8 cellular contexts compared by ENCODE assay signal in the genomic region with DNA sequence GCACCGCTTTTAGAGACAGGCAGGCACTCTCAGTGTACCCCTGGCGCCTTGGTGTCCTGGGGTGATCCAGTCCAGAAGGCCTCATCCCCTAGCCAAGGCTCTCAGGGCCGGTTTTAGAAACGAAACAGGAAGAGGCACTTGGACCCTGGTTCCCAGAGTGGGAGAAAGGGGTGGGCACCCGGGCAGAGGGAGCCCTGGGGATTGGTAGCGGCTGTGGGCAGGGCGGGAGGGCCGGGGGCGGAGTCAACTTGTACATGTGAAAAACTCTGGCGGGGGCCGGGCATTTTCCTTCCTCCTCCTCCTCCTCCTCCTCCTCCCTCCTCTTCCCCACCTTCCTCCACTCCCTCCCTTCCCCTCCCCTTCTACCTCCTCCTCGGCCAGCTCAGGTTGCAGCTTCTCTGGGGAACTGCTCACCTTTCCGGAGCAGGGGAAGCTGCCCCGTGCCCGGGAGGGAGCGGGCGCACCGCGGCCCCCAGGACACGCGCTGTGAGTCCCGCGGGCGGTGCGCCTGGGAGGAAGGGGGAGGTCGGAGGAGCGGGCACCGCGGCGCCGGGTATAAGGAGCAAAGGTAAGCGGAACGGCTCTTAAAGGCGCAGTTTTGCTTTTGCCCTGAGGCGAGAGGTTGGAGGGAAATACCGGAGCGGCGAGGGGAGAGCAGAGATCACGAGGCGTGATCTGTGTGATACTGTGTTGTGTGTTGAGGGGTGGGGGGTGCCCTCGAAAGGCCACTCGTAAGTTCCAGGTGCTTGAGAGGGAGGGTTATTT. TPM values are rescaled to one million over a fixed set of nuclear protein-coding genes. Genes with fewer than 3 reads are reported as not detected.
DNase-seq lines count a peak whose midpoint lies in the region; ATAC-seq and TF ChIP-seq lines count a peak whose summit lies in the region.

CDK18 (plus strand) TSS at position 359 of the 765 bp plus-strand sequence. CDS start 18,499 bp downstream, outside the sequence.

- no peaks in the 10 kb centered on the region for H3K27me3 Mint-ChIP-seq in activated naive CD8-positive, alpha-beta T cell treated with anti-CD3 and anti-CD28 coated beads for 36 hours
- peaks cover 28% of the 10 kb centered on the region for H3K27me3 Mint-ChIP-seq in osteocyte (ENCODE audit: unreplicated experiment)

- H3K4me3 ChIP-seq in HUES64 (ENCODE audit: low read length) (peak within 1 kb of the TSS; percentile 90), OCI-LY3 (ENCODE audit: low read length) (peak within 1 kb of the TSS; percentile 80), heart left ventricle (peak within 1 kb of the TSS; percentile 55 to 82 (median 72))

- no peaks in the 10 kb centered on the region for H3K79me2 ChIP-seq in OCI-LY3 (ENCODE audit: low read length)

- peaks cover 13% of the 10 kb centered on the region for H3K4me1 Mint-ChIP-seq in activated naive CD8-positive, alpha-beta T cell treated with anti-CD3 and anti-CD28 coated beads for 36 hours
- peaks cover 18% of the 10 kb centered on the region for H3K4me1 Mint-ChIP-seq in osteocyte (ENCODE audit: unreplicated experiment)

- peak within 1 kb of the TSS; percentile 77 for H3K4me3 Mint-ChIP-seq in activated naive CD8-positive, alpha-beta T cell treated with anti-CD3 and anti-CD28 coated beads for 36 hours
- H3K4me3 Mint-ChIP-seq in osteocyte (ENCODE audit: unreplicated experiment): peak within 1 kb of the TSS; percentile 67

- TF ChIP-seq POLR2A in heart left ventricle (IDR thresholded peaks at IDR 0.05): no peak

- no peaks in the 10 kb centered on the region for H3K9me3 Mint-ChIP-seq in activated naive CD8-positive, alpha-beta T cell treated with anti-CD3 and anti-CD28 coated beads for 36 hours
- H3K9me3 Mint-ChIP-seq in osteocyte (ENCODE audit: unreplicated experiment): no peaks in the 10 kb centered on the region

- no peaks in the 10 kb centered on the region for H4K20me1 ChIP-seq in OCI-LY3 (ENCODE audit: insufficient read depth, low read length)

- H3K36me3 ChIP-seq in HUES64 (ENCODE audit: insufficient read depth, low read length) (no peaks in the 10 kb centered on the region), OCI-LY3 (replicated peaks; ENCODE audit: low read depth, low read length) (no peaks in the 10 kb centered on the region), heart left ventricle (no peaks in the 10 kb centered on the region)

- H3K9me3 ChIP-seq in HUES64 (ENCODE audit: insufficient read depth, low read depth, low read length): no peaks in the 10 kb centered on the region
- no peaks in the 10 kb centered on the region for H3K9me3 ChIP-seq in OCI-LY3 (ENCODE audit: insufficient read depth, low read length)
- H3K9me3 ChIP-seq in heart left ventricle: no peaks in the 10 kb centered on the region

- TF ChIP-seq CTCF in OCI-LY3 (IDR thresholded peaks at IDR 0.05; ENCODE audit: low read depth, low read length) (no peak), heart left ventricle (IDR thresholded peaks at IDR 0.05) (no peak), osteocyte (IDR thresholded peaks at IDR 0.05) (no peak)

- H3K4me2 ChIP-seq in OCI-LY3 (ENCODE audit: low read length): peak within 1 kb of the TSS; percentile 100

- ATAC-seq in heart left ventricle (peak; percentile 76 to 87 (median 83)), HG03565 (IDR thresholded peaks at IDR 0.05; ENCODE audit: unreplicated experiment) (no peak), GM19397 (IDR thresholded peaks at IDR 0.05; ENCODE audit: unreplicated experiment) (no peak)

- intact Hi-C loops in heart left ventricle (cut with DNase I): no loop called here

- H3K9ac ChIP-seq in HUES64 (ENCODE audit: low read depth, low read length) (peak within 1 kb of the TSS; percentile 86), OCI-LY3 (ENCODE audit: low read length) (peak within 1 kb of the TSS; percentile 66)

- peak within 1 kb of the TSS; percentile 92 for H2AFZ ChIP-seq in OCI-LY3 (ENCODE audit: low read depth, low read length)

- peak within 1 kb of the TSS; percentile 79 for H3K27ac ChIP-seq in HUES64 (ENCODE audit: low read depth, low read length)
- H3K27ac ChIP-seq in OCI-LY3 (ENCODE audit: low read length): no peak within 1 kb of the TSS
- peak within 1 kb of the TSS; percentile 68 to 94 (median 88) for H3K27ac ChIP-seq in heart left ventricle

- no peaks in the 10 kb centered on the region for H3K36me3 Mint-ChIP-seq in activated naive CD8-positive, alpha-beta T cell treated with anti-CD3 and anti-CD28 coated beads for 36 hours
- no peaks in the 10 kb centered on the region for H3K36me3 Mint-ChIP-seq in osteocyte (ENCODE audit: unreplicated experiment)

- H3K27me3 ChIP-seq in HUES64 (ENCODE audit: insufficient read depth, low read length) (no peaks in the 10 kb centered on the region), OCI-LY3 (ENCODE audit: low read depth, low read length) (0 out of 2 replicates have a peak, but pooled peaks cover 14% of the 10 kb centered on the region), heart left ventricle (no peaks in the 10 kb centered on the region)

- DNase-seq in Ammon's horn (ENCODE audit: low spot score): peak; percentile 92
- DNase-seq in activated naive CD8-positive, alpha-beta T cell treated with anti-CD3 and anti-CD28 coated beads for 36 hours: peak; percentile 46
- DNase-seq in heart left ventricle: peak; percentile 86 to 92 (median 87)
- DNase-seq in osteocyte (ENCODE audit: extremely low spot score, unreplicated experiment): no peak

- peak within 1 kb of the TSS; percentile 51 for H3K27ac Mint-ChIP-seq in activated naive CD8-positive, alpha-beta T cell treated with anti-CD3 and anti-CD28 coated beads for 36 hours
- H3K27ac Mint-ChIP-seq in osteocyte (ENCODE audit: unreplicated experiment): no peak within 1 kb of the TSS

- H3K4me1 ChIP-seq in HUES64 (ENCODE audit: insufficient read depth, low read length): peaks cover 28% of the 10 kb centered on the region
- H3K4me1 ChIP-seq in OCI-LY3 (ENCODE audit: low read length): peaks cover 28% of the 10 kb centered on the region
- peaks cover 0 to 50% (median 31%) of the 10 kb centered on the region in 12 donors for H3K4me1 ChIP-seq in heart left ventricle

- 2% methylated on average over 41 of the region's 42 CpGs for WGBS in HUES64
- 3 to 6% (median 4%) methylated on average over 28 to 42 of the region's 42 CpGs for WGBS in heart left ventricle, 4 donors

RNA-seq across cellular contexts. Expression of gene CDK18, which starts in this region (rescaled TPM):
- polyA plus RNA-seq in HUES64 (2013, experiment 1 of 2): 18.3 TPM
- 30.2 TPM for polyA plus RNA-seq in HUES64 (2013, experiment 2 of 2)
- total RNA-seq in activated naive CD8-positive, alpha-beta T cell treated with anti-CD3 and anti-CD28 coated beads for 36 hours: 1 to 10 TPM; 6.2 to 6.5 TPM
- total RNA-seq in heart left ventricle: 100 to 1,000 TPM; 106 to 198 (median 141) TPM
- polyA plus RNA-seq in heart left ventricle: 100 to 1,000 TPM in 1 of 2 donors, 10 to 100 TPM in 1; 62.5 to 147 TPM
- 3.0 and 4.5 TPM in 2 replicates for total RNA-seq in osteocyte

Comparison
In these comparisons a context has a peak if more than half of its experiments do, and no peak if none do; other contexts are left out.
1. RNA of gene CDK18 (total RNA-seq): 106 to 198 TPM in heart left ventricle; 6.2 to 6.5 TPM in activated naive CD8-positive, alpha-beta T cell treated with anti-CD3 and anti-CD28 coated beads for 36 hours and 3.0 to 4.5 TPM in osteocyte; every median in the first group is over 10 times any median in the second.
2. ATAC-seq: peak in heart left ventricle (4 of 4); none in HG03565 (single experiment) and GM19397 (single experiment).
3. Peak in every context shown above with its lines, with median percentiles within 50 percentile points of each other: H3K4me3 ChIP-seq.